13 cellular contexts compared by ENCODE assay signal in genomic region chr5:51860532-51861018, GRCh38.
"Had no signal": no experiment of that assay in that cellular context is flagged by ENCODE, and none has a peak within 500 bp of the region (broad histone marks: within the 10 kb centered on the region; RNA-seq: fewer than 3 reads in every experiment).

No MANE protein-coding gene starts in this region.

- ATAC-seq: activated CD8-positive, alpha-beta memory T cell treated with anti-CD3 and anti-CD28 coated beads, Interleukin-2, amount 10 ng/mL, durations not matched to agents 7 days and 5 days; body of pancreas; lower lobe of right lung; naive thymus-derived CD4-positive, alpha-beta T cell had no signal

- DNase-seq: activated CD4-positive, alpha-beta T cell treated with anti-CD3 and anti-CD28 coated beads, Interleukin-2, amount 50 U/mL, for 4 hours; activated CD4-positive, CD25-positive, alpha-beta regulatory T cell treated with anti-CD3 and anti-CD28 coated beads, Interleukin-2, amount 50 U/mL, for 72 hours; activated CD8-positive, alpha-beta memory T cell treated with anti-CD3 and anti-CD28 coated beads, Interleukin-2, amount 10 ng/mL, durations not matched to agents 7 days and 5 days; activated effector memory CD4-positive, alpha-beta T cell treated with Interleukin-2 at 50 U/mL for 16 hours; activated T-cell treated with anti-CD3 and anti-CD28 coated beads, Interleukin-2, amount 50 U/mL, for 24 hours; amniotic stem cell; body of pancreas; effector memory CD4-positive, alpha-beta T cell; erythroblast; hypothalamus; lower lobe of right lung; naive thymus-derived CD4-positive, alpha-beta T cell had no signal

- H3K27ac Mint-ChIP-seq: activated CD8-positive, alpha-beta memory T cell treated with anti-CD3 and anti-CD28 coated beads, Interleukin-2, amount 10 ng/mL, durations not matched to agents 7 days and 5 days; activated naive CD4-positive, alpha-beta T cell treated with anti-CD3 and anti-CD28 coated beads, Interleukin-2, amount 50 U/mL, for 24 hours; activated T-cell treated with anti-CD3 and anti-CD28 coated beads, Interleukin-2, amount 50 U/mL, for 24 hours; naive thymus-derived CD4-positive, alpha-beta T cell had no signal

- H3K4me3 Mint-ChIP-seq: activated CD8-positive, alpha-beta memory T cell treated with anti-CD3 and anti-CD28 coated beads, Interleukin-2, amount 10 ng/mL, durations not matched to agents 7 days and 5 days; activated naive CD4-positive, alpha-beta T cell treated with anti-CD3 and anti-CD28 coated beads, Interleukin-2, amount 50 U/mL, for 24 hours; activated T-cell treated with anti-CD3 and anti-CD28 coated beads, Interleukin-2, amount 50 U/mL, for 24 hours; naive thymus-derived CD4-positive, alpha-beta T cell had no signal

- H3K36me3 Mint-ChIP-seq: activated CD8-positive, alpha-beta memory T cell treated with anti-CD3 and anti-CD28 coated beads, Interleukin-2, amount 10 ng/mL, durations not matched to agents 7 days and 5 days; activated naive CD4-positive, alpha-beta T cell treated with anti-CD3 and anti-CD28 coated beads, Interleukin-2, amount 50 U/mL, for 24 hours; naive thymus-derived CD4-positive, alpha-beta T cell had no signal

- H3K27me3 Mint-ChIP-seq: activated CD8-positive, alpha-beta memory T cell treated with anti-CD3 and anti-CD28 coated beads, Interleukin-2, amount 10 ng/mL, durations not matched to agents 7 days and 5 days; activated naive CD4-positive, alpha-beta T cell treated with anti-CD3 and anti-CD28 coated beads, Interleukin-2, amount 50 U/mL, for 24 hours; activated T-cell treated with anti-CD3 and anti-CD28 coated beads, Interleukin-2, amount 50 U/mL, for 24 hours; naive thymus-derived CD4-positive, alpha-beta T cell had no signal

- H3K4me1 Mint-ChIP-seq: activated CD8-positive, alpha-beta memory T cell treated with anti-CD3 and anti-CD28 coated beads, Interleukin-2, amount 10 ng/mL, durations not matched to agents 7 days and 5 days; activated naive CD4-positive, alpha-beta T cell treated with anti-CD3 and anti-CD28 coated beads, Interleukin-2, amount 50 U/mL, for 24 hours; naive thymus-derived CD4-positive, alpha-beta T cell had no signal
